1 cellular context compared by ENCODE assay signal in genomic region chr10:80272793-80273522, GRCh38.
A peak's percentile ranks its signal among the peaks of the same experiment; 100 is the strongest.
TF ChIP-seq lines count a peak whose summit lies in the region.

No MANE protein-coding gene starts in this region.

TF ChIP-seq in HepG2, 621 proteins besides CTCF, POLR2A, EP300 and RAD21 (continued from another document and continues in another):
- TF ChIP-seq, protein P1, sequence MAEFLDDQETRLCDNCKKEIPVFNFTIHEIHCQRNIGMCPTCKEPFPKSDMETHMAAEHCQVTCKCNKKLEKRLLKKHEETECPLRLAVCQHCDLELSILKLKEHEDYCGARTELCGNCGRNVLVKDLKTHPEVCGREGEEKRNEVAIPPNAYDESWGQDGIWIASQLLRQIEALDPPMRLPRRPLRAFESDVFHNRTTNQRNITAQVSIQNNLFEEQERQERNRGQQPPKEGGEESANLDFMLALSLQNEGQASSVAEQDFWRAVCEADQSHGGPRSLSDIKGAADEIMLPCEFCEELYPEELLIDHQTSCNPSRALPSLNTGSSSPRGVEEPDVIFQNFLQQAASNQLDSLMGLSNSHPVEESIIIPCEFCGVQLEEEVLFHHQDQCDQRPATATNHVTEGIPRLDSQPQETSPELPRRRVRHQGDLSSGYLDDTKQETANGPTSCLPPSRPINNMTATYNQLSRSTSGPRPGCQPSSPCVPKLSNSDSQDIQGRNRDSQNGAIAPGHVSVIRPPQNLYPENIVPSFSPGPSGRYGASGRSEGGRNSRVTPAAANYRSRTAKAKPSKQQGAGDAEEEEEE (CRISPR knock-in tag; IDR thresholded peaks at IDR 0.05; ENCODE audit: borderline replicate concordance), result 0 out of 2 replicates have a peak, but pooled peaks have one; percentile 30
- TF ChIP-seq SRSF9 (IDR thresholded peaks at IDR 0.05; ENCODE audit: borderline replicate concordance, insufficient read depth, low read depth, low read length, poor library complexity, severe bottlenecking), result no peak
- TF ChIP-seq PHF8 (CRISPR knock-in tag; IDR thresholded peaks at IDR 0.05), result no peak
- TF ChIP-seq ZNF749 (CRISPR knock-in tag; IDR thresholded peaks at IDR 0.05; ENCODE audit: borderline replicate concordance), result no peak; the same call in 1 of the 2 replicates
- peak; percentile 77 for TF ChIP-seq ZFX (CRISPR knock-in tag; IDR thresholded peaks at IDR 0.05; ENCODE audit: low read depth)
- no peak for TF ChIP-seq ZNF703 (CRISPR knock-in tag; IDR thresholded peaks at IDR 0.05; ENCODE audit: borderline replicate concordance)
- TF ChIP-seq ZNF224 (CRISPR knock-in tag; IDR thresholded peaks at IDR 0.05), result peak; percentile 30; the same call in 1 of the 2 replicates
- no peak for TF ChIP-seq RBFOX2 (IDR thresholded peaks at IDR 0.05; ENCODE audit: low read depth, low read length)
- no peak for TF ChIP-seq ZNF101 (CRISPR knock-in tag; IDR thresholded peaks at IDR 0.05; ENCODE audit: borderline replicate concordance, low read depth)
- 0 out of 2 replicates have a peak, but pooled peaks have one; percentile 70 for TF ChIP-seq MAF1 (CRISPR knock-in tag; IDR thresholded peaks at IDR 0.05; ENCODE audit: borderline replicate concordance)
- peak; percentile 62 for TF ChIP-seq CEBPG (CRISPR knock-in tag; IDR thresholded peaks at IDR 0.05)
- TF ChIP-seq, protein P2, sequence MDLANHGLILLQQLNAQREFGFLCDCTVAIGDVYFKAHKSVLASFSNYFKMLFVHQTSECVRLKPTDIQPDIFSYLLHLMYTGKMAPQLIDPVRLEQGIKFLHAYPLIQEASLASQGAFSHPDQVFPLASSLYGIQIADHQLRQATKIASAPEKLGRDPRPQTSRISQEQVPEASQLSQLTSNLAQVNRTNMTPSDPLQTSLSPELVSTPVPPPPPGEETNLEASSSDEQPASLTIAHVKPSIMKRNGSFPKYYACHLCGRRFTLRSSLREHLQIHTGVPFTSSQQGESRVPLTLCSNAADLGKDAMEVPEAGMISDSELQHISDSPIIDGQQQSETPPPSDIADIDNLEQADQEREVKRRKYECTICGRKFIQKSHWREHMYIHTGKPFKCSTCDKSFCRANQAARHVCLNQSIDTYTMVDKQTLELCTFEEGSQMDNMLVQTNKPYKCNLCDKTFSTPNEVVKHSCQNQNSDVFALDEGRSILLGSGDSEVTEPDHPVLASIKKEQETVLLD (CRISPR knock-in tag; IDR thresholded peaks at IDR 0.05; ENCODE audit: low read depth), result no peak
- TF ChIP-seq, protein P3, sequence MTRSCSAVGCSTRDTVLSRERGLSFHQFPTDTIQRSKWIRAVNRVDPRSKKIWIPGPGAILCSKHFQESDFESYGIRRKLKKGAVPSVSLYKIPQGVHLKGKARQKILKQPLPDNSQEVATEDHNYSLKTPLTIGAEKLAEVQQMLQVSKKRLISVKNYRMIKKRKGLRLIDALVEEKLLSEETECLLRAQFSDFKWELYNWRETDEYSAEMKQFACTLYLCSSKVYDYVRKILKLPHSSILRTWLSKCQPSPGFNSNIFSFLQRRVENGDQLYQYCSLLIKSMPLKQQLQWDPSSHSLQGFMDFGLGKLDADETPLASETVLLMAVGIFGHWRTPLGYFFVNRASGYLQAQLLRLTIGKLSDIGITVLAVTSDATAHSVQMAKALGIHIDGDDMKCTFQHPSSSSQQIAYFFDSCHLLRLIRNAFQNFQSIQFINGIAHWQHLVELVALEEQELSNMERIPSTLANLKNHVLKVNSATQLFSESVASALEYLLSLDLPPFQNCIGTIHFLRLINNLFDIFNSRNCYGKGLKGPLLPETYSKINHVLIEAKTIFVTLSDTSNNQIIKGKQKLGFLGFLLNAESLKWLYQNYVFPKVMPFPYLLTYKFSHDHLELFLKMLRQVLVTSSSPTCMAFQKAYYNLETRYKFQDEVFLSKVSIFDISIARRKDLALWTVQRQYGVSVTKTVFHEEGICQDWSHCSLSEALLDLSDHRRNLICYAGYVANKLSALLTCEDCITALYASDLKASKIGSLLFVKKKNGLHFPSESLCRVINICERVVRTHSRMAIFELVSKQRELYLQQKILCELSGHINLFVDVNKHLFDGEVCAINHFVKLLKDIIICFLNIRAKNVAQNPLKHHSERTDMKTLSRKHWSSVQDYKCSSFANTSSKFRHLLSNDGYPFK (CRISPR knock-in tag; IDR thresholded peaks at IDR 0.05; ENCODE audit: borderline replicate concordance), result no peak
- TF ChIP-seq ZNF501 (CRISPR knock-in tag; IDR thresholded peaks at IDR 0.05), result no peak
- no peak for TF ChIP-seq FOXP1 (IDR thresholded peaks at IDR 0.05)
- peak; percentile 64; the same call in 1 of the 2 replicates for TF ChIP-seq FOXP1 (CRISPR knock-in tag; IDR thresholded peaks at IDR 0.05)
- TF ChIP-seq PPARG (CRISPR knock-in tag; conservative IDR thresholded peaks at IDR 0.05), result peak; percentile 90
- TF ChIP-seq, protein P4, sequence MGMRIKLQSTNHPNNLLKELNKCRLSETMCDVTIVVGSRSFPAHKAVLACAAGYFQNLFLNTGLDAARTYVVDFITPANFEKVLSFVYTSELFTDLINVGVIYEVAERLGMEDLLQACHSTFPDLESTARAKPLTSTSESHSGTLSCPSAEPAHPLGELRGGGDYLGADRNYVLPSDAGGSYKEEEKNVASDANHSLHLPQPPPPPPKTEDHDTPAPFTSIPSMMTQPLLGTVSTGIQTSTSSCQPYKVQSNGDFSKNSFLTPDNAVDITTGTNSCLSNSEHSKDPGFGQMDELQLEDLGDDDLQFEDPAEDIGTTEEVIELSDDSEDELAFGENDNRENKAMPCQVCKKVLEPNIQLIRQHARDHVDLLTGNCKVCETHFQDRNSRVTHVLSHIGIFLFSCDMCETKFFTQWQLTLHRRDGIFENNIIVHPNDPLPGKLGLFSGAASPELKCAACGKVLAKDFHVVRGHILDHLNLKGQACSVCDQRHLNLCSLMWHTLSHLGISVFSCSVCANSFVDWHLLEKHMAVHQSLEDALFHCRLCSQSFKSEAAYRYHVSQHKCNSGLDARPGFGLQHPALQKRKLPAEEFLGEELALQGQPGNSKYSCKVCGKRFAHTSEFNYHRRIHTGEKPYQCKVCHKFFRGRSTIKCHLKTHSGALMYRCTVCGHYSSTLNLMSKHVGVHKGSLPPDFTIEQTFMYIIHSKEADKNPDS (CRISPR knock-in tag; IDR thresholded peaks at IDR 0.05), result no peak
- TF ChIP-seq, protein P5, sequence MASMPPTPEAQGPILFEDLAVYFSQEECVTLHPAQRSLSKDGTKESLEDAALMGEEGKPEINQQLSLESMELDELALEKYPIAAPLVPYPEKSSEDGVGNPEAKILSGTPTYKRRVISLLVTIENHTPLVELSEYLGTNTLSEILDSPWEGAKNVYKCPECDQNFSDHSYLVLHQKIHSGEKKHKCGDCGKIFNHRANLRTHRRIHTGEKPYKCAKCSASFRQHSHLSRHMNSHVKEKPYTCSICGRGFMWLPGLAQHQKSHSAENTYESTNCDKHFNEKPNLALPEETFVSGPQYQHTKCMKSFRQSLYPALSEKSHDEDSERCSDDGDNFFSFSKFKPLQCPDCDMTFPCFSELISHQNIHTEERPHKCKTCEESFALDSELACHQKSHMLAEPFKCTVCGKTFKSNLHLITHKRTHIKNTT (CRISPR knock-in tag; IDR thresholded peaks at IDR 0.05), result no peak
- no peak for TF ChIP-seq ASH2L (IDR thresholded peaks at IDR 0.05; ENCODE audit: insufficient read length, low read depth, low read length)
- TF ChIP-seq ZNF44 (CRISPR knock-in tag; IDR thresholded peaks at IDR 0.05), result no peak
- TF ChIP-seq TARDBP (CRISPR knock-in tag; IDR thresholded peaks at IDR 0.05), result peak; percentile 91
- 0 out of 2 replicates have a peak, but pooled peaks have one; percentile 17 for TF ChIP-seq ELF1 (CRISPR knock-in tag; IDR thresholded peaks at IDR 0.05)
- TF ChIP-seq, protein P6, sequence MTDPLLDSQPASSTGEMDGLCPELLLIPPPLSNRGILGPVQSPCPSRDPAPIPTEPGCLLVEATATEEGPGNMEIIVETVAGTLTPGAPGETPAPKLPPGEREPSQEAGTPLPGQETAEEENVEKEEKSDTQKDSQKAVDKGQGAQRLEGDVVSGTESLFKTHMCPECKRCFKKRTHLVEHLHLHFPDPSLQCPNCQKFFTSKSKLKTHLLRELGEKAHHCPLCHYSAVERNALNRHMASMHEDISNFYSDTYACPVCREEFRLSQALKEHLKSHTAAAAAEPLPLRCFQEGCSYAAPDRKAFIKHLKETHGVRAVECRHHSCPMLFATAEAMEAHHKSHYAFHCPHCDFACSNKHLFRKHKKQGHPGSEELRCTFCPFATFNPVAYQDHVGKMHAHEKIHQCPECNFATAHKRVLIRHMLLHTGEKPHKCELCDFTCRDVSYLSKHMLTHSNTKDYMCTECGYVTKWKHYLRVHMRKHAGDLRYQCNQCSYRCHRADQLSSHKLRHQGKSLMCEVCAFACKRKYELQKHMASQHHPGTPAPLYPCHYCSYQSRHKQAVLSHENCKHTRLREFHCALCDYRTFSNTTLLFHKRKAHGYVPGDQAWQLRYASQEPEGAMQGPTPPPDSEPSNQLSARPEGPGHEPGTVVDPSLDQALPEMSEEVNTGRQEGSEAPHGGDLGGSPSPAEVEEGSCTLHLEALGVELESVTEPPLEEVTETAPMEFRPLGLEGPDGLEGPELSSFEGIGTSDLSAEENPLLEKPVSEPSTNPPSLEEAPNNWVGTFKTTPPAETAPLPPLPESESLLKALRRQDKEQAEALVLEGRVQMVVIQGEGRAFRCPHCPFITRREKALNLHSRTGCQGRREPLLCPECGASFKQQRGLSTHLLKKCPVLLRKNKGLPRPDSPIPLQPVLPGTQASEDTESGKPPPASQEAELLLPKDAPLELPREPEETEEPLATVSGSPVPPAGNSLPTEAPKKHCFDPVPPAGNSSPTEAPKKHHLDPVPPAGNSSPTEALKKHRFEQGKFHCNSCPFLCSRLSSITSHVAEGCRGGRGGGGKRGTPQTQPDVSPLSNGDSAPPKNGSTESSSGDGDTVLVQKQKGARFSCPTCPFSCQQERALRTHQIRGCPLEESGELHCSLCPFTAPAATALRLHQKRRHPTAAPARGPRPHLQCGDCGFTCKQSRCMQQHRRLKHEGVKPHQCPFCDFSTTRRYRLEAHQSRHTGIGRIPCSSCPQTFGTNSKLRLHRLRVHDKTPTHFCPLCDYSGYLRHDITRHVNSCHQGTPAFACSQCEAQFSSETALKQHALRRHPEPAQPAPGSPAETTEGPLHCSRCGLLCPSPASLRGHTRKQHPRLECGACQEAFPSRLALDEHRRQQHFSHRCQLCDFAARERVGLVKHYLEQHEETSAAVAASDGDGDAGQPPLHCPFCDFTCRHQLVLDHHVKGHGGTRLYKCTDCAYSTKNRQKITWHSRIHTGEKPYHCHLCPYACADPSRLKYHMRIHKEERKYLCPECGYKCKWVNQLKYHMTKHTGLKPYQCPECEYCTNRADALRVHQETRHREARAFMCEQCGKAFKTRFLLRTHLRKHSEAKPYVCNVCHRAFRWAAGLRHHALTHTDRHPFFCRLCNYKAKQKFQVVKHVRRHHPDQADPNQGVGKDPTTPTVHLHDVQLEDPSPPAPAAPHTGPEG (CRISPR knock-in tag; IDR thresholded peaks at IDR 0.05), result peak; percentile 56
- peak; percentile 80 for TF ChIP-seq SALL1 (CRISPR knock-in tag; IDR thresholded peaks at IDR 0.05)
- TF ChIP-seq KAT7 (CRISPR knock-in tag; IDR thresholded peaks at IDR 0.05; ENCODE audit: borderline replicate concordance), result no peak
- no peak; the same call in 1 of the 2 replicates for TF ChIP-seq ETV5 (CRISPR knock-in tag; IDR thresholded peaks at IDR 0.05; ENCODE audit: borderline replicate concordance)
- TF ChIP-seq ZNF251 (CRISPR knock-in tag; IDR thresholded peaks at IDR 0.05), result no peak
- no peak for TF ChIP-seq U2AF1 (optimal IDR thresholded peaks at IDR 0.05; ENCODE audit: low read depth, low read length)
- TF ChIP-seq HMG20B (CRISPR knock-in tag; conservative IDR thresholded peaks at IDR 0.05), result peak; percentile 84
- no peak; the same call in 1 of the 2 replicates for TF ChIP-seq ELF3 (CRISPR knock-in tag; IDR thresholded peaks at IDR 0.05)
- peak; percentile 73 for TF ChIP-seq YEATS4 (CRISPR knock-in tag; IDR thresholded peaks at IDR 0.05; ENCODE audit: borderline replicate concordance)
- no peak for TF ChIP-seq ZNF451 (CRISPR knock-in tag; IDR thresholded peaks at IDR 0.05)
- no peak; the same call in 1 of the 2 replicates for TF ChIP-seq KDM5A (IDR thresholded peaks at IDR 0.05; ENCODE audit: borderline replicate concordance, low read length)
- TF ChIP-seq, protein P7, sequence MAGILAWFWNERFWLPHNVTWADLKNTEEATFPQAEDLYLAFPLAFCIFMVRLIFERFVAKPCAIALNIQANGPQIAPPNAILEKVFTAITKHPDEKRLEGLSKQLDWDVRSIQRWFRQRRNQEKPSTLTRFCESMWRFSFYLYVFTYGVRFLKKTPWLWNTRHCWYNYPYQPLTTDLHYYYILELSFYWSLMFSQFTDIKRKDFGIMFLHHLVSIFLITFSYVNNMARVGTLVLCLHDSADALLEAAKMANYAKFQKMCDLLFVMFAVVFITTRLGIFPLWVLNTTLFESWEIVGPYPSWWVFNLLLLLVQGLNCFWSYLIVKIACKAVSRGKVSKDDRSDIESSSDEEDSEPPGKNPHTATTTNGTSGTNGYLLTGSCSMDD (CRISPR knock-in tag; IDR thresholded peaks at IDR 0.05), result no peak
- TF ChIP-seq WIZ (CRISPR knock-in tag; IDR thresholded peaks at IDR 0.05), result no peak
- no peak for TF ChIP-seq SP4 (CRISPR knock-in tag; IDR thresholded peaks at IDR 0.05)
- TF ChIP-seq ZNF639 (CRISPR knock-in tag; conservative IDR thresholded peaks at IDR 0.05), result no peak
- TF ChIP-seq SYNCRIP (IDR thresholded peaks at IDR 0.05; ENCODE audit: insufficient read depth, low read depth, low read length), result no peak
- TF ChIP-seq, protein P8, sequence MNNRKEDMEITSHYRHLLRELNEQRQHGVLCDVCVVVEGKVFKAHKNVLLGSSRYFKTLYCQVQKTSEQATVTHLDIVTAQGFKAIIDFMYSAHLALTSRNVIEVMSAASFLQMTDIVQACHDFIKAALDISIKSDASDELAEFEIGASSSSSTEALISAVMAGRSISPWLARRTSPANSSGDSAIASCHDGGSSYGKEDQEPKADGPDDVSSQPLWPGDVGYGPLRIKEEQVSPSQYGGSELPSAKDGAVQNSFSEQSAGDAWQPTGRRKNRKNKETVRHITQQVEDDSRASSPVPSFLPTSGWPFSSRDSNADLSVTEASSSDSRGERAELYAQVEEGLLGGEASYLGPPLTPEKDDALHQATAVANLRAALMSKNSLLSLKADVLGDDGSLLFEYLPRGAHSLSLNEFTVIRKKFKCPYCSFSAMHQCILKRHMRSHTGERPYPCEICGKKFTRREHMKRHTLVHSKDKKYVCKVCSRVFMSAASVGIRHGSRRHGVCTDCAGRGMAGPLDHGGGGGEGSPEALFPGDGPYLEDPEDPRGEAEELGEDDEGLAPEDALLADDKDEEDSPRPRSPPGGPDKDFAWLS (CRISPR knock-in tag; IDR thresholded peaks at IDR 0.05; ENCODE audit: borderline replicate concordance), result 0 out of 2 replicates have a peak, but pooled peaks have one; percentile 63
- TF ChIP-seq SIX4 (CRISPR knock-in tag; IDR thresholded peaks at IDR 0.05), result 0 out of 2 replicates have a peak, but pooled peaks have one; percentile 18
- peak; percentile 70 for TF ChIP-seq PHF5A (CRISPR knock-in tag; IDR thresholded peaks at IDR 0.05; ENCODE audit: low read depth, unreplicated experiment)
- TF ChIP-seq ZNF746 (CRISPR knock-in tag; IDR thresholded peaks at IDR 0.05), result peak; percentile 47; the same call in 1 of the 2 replicates
- TF ChIP-seq ZNF121 (CRISPR knock-in tag; IDR thresholded peaks at IDR 0.05), result no peak; the same call in 1 of the 2 replicates
- TF ChIP-seq RXRA (CRISPR knock-in tag; IDR thresholded peaks at IDR 0.05), result peak; percentile 74; the same call in 1 of the 2 replicates
